ENCODE assay signal across 8 cellular contexts in the genomic region with DNA sequence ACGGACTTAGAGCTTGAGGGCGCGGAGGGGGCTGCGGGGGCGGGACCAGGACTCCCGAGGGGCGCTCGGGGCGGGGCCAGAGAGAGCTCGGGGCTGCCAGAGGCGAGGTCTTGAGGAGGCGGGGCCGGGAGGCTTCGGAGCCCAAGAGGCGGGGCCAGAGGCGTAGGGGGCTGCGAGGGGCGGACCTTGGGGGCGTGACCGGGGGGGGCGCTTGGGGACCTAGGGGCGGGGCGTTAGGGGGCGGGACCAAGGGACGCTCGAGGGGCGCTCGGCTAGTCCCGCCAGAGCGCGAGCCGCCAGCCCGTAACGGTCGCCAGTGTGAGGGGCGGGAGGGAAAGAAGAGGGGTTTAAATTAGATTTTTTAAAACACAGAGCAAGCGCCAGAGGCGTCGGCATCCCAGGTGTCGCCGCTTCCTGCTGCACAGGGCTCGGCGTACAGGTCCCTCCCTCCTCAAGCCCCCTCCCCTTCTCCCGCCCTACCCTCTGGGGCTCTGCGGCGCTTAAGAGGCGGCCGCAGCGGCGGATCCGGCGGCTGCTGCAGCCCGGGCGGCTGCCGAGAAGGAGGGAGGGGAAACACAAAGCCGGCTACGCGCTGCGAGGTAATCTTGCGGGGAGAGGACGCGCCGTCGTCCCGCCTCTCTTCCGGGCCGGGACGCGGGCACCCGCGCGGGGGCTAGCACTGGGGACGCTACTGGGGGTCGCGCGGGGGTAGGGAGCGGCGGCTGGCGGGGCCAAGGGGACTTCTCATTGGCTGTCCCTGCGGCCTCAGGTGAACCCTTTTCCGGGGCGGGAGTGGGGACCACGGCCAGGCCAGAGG. TPM values are rescaled to one million over a fixed set of nuclear protein-coding genes. Genes with fewer than 3 reads are reported as not detected.
A peak's percentile ranks its signal among the peaks of the same experiment; 100 is the strongest.
DNase-seq lines count a peak whose midpoint lies in the region; ATAC-seq and TF ChIP-seq lines count a peak whose summit lies in the region.

A gene with protein sequence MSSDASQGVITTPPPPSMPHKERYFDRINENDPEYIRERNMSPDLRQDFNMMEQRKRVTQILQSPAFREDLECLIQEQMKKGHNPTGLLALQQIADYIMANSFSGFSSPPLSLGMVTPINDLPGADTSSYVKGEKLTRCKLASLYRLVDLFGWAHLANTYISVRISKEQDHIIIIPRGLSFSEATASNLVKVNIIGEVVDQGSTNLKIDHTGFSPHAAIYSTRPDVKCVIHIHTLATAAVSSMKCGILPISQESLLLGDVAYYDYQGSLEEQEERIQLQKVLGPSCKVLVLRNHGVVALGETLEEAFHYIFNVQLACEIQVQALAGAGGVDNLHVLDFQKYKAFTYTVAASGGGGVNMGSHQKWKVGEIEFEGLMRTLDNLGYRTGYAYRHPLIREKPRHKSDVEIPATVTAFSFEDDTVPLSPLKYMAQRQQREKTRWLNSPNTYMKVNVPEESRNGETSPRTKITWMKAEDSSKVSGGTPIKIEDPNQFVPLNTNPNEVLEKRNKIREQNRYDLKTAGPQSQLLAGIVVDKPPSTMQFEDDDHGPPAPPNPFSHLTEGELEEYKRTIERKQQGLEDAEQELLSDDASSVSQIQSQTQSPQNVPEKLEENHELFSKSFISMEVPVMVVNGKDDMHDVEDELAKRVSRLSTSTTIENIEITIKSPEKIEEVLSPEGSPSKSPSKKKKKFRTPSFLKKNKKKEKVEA (plus strand): TSS at position 284 of the 817 bp plus-strand sequence. CDS start 92,670 bp downstream, outside the sequence.

- DNase-seq in DMS114 treated with DMSO at 0.1 percent for 48 hours (lab: John Stamatoyannopoulos, UW; ENCODE audit: unreplicated experiment) (peak; percentile 85), HuH-7 (ENCODE audit: low spot score) (peak; percentile 86), Panc1 (ENCODE audit: low read depth, low spot score) (no peak), esophagus muscularis mucosa (ENCODE audit: extremely low spot score) (peak; percentile 97), myocyte (ENCODE audit: low read depth) (peak; percentile 97)
- DNase-seq in activated T-cell treated with anti-CD3 and anti-CD28 coated beads, Interleukin-2, amount 50 U/mL, for 72 hours = peak; percentile 90 to 92
- DNase-seq in stimulated activated CD8-positive, alpha-beta memory T cell treated with anti-CD3 and anti-CD28 coated beads, Interleukin-7, amount 100 ng/mL, for 48 hours (ENCODE audit: extremely low read depth in 1 of 2, low read depth in 1 of 2) = peak; percentile 83 to 88

- TF ChIP-seq EP300 in esophagus muscularis mucosa (IDR thresholded peaks at IDR 0.05) = no peak

- TF ChIP-seq POLR2A in esophagus muscularis mucosa (IDR thresholded peaks at IDR 0.05; ENCODE audit: low read depth) = peak; percentile 36

- H3K9me3 Mint-ChIP-seq in activated T-cell treated with anti-CD3 and anti-CD28 coated beads, Interleukin-2, amount 50 U/mL, for 72 hours = no peaks in the 10 kb centered on the region

- no TSS peak for BruUV-seq in Panc1 (replicated peaks; lab: Mats Ljungman, UMichigan)

- peaks cover 2 to 4% of the 10 kb centered on the region in 2 donors for H3K36me3 Mint-ChIP-seq in activated T-cell treated with anti-CD3 and anti-CD28 coated beads, Interleukin-2, amount 50 U/mL, for 72 hours (ENCODE audit: insufficient read depth in 2 of 2)

- peak within 1 kb of the TSS; percentile 94 for H3K27ac Mint-ChIP-seq in activated T-cell treated with anti-CD3 and anti-CD28 coated beads, Interleukin-2, amount 50 U/mL, for 72 hours

- H3K36me3 ChIP-seq in Panc1 (ENCODE audit: control insufficient read depth, insufficient read depth, low read length) (no peaks in the 10 kb centered on the region; the same call in 1 of the 2 replicates), esophagus muscularis mucosa (no peaks in the 10 kb centered on the region)

- in situ Hi-C loops in Panc1 (cut with HindIII; ENCODE audit: low pct_unique_long_range_greater_than_20kb, low sequenced_read_pairs) = no loop called here

- no peaks in the 10 kb centered on the region for H3K27me3 ChIP-seq in Panc1 (ENCODE audit: control insufficient read depth, insufficient read depth, low read length)
- peaks cover 0 to 3% (median 0%) of the 10 kb centered on the region in 4 donors for H3K27me3 ChIP-seq in esophagus muscularis mucosa

- H3K4me3 Mint-ChIP-seq in activated T-cell treated with anti-CD3 and anti-CD28 coated beads, Interleukin-2, amount 50 U/mL, for 72 hours = no peak within 1 kb of the TSS

- H3K9me3 ChIP-seq in Panc1 (ENCODE audit: control insufficient read depth, insufficient read depth, low read depth, low read length) (no peaks in the 10 kb centered on the region), esophagus muscularis mucosa (no peaks in the 10 kb centered on the region)

- H3K4me3 ChIP-seq in Panc1 (ENCODE audit: low read depth in 2 of 2, low read length in 2 of 2) (peak within 1 kb of the TSS; percentile 71 to 73), esophagus muscularis mucosa (peak within 1 kb of the TSS; percentile 85 to 93 (median 91))

- peak within 1 kb of the TSS; percentile 67 for H3K27ac ChIP-seq in Panc1 (ENCODE audit: low read length)
- H3K27ac ChIP-seq in esophagus muscularis mucosa (replicated peaks in 1 of 4) = peak within 1 kb of the TSS; percentile 89 to 96 (median 94)

- POLR2A ChIA-PET in Panc1 (lab: Charles Lee) = interaction anchor here (0.6 kb wide), 2 partner anchors 20 to 85 kb away, joined by 3 to 4 read pairs; a partner anchor contains a TSS

- peak; percentile 61 for ATAC-seq in GM21515 (IDR thresholded peaks at IDR 0.05; ENCODE audit: unreplicated experiment)
- peak; percentile 89 for ATAC-seq in Panc1
- ATAC-seq in activated T-cell treated with anti-CD3 and anti-CD28 coated beads, Interleukin-2, amount 50 U/mL, for 72 hours (replicated peaks in 1 of 2) = peak; percentile 60 to 61

- peaks cover 25% of the 10 kb centered on the region for H3K4me1 ChIP-seq in Panc1 (ENCODE audit: control insufficient read depth, insufficient read depth, low read length)
- H3K4me1 ChIP-seq in esophagus muscularis mucosa = peaks cover 40 to 62% (median 46%) of the 10 kb centered on the region in 4 donors

- TF ChIP-seq CTCF in Panc1 (IDR thresholded peaks at IDR 0.05) = no peak
- no peak for TF ChIP-seq CTCF in esophagus muscularis mucosa (IDR thresholded peaks at IDR 0.05)

- CTCF ChIA-PET in Panc1 (lab: Charles Lee) = interaction anchor here (1.7 kb wide), 1 partner anchor 124 kb away, joined by 5 read pairs; no protein-coding TSS in a partner anchor

- H3K4me1 Mint-ChIP-seq in activated T-cell treated with anti-CD3 and anti-CD28 coated beads, Interleukin-2, amount 50 U/mL, for 72 hours (ENCODE audit: low read depth) = peaks cover 49% of the 10 kb centered on the region

- under 1% methylated on average over 35 of the region's 83 CpGs for WGBS in esophagus muscularis mucosa

- intact Hi-C loops in Panc1 (cut with micrococcal nuclease; ENCODE audit: unreplicated experiment) (loop anchor here (5.0 kb wide), 1 partner anchor 126 kb away; no protein-coding TSS in a partner anchor), esophagus muscularis mucosa (cut with DNase I) (loop anchor here (5.0 to 10.0 kb wide), 3 partner anchors 86 to 207 kb away; a partner anchor contains a TSS)

- no peaks in the 10 kb centered on the region for H3K27me3 Mint-ChIP-seq in activated T-cell treated with anti-CD3 and anti-CD28 coated beads, Interleukin-2, amount 50 U/mL, for 72 hours (ENCODE audit: low read depth)

RNA-seq across cellular contexts. Expression of the gene that starts here (rescaled TPM):
- 32.4 TPM for total RNA-seq in Panc1 (2021; ENCODE audit: unreplicated experiment)
- 22.8 TPM for polyA plus RNA-seq in Panc1 (2012; ENCODE audit: insufficient read length)
- 100 to 1,000 TPM in 1 of 2 donors, 10 to 100 TPM in 1; 97.9 to 122 TPM for total RNA-seq in activated T-cell treated with anti-CD3 and anti-CD28 coated beads, Interleukin-2, amount 50 U/mL, for 72 hours
- total RNA-seq in esophagus muscularis mucosa = 100 to 1,000 TPM in 2 of 4 donors, 10 to 100 TPM in 2; 60.1 to 228 (median 99.2) TPM
- 95.9 and 799 TPM in 2 replicates for total RNA-seq in myocyte
- polyA plus RNA-seq in myocyte (2012) = 53.9 TPM
